ENCODE assay signal across 16 cellular contexts in genomic region chr2:225458431-225459117, GRCh38. TPM values are rescaled to one million over a fixed set of nuclear protein-coding genes. Genes with fewer than 3 reads are reported as not detected.
DNase-seq lines count a peak whose midpoint lies in the region; ATAC-seq and TF ChIP-seq lines count a peak whose summit lies in the region.
"Had no signal": no experiment of that assay in that cellular context is flagged by ENCODE, and none has a peak within 500 bp of the region (broad histone marks: within the 10 kb centered on the region; RNA-seq: fewer than 3 reads in every experiment).

No MANE protein-coding gene starts in this region.

- H3K27ac ChIP-seq in hepatocyte (peak overlapping the region; percentile 51), PC-3 (ENCODE audit: low read length) (no peak overlapping the region)
- H3K27ac ChIP-seq: PC-9 had no signal

- peaks cover 25% of the 10 kb centered on the region for H3K4me1 ChIP-seq in hepatocyte (ENCODE audit: insufficient read depth)
- no peaks in the 10 kb centered on the region for H3K4me1 ChIP-seq in PC-3 (ENCODE audit: insufficient read depth, low read length)
- H3K4me1 ChIP-seq: HAP-1 had no signal

- H3K4me3 ChIP-seq in hepatocyte (no peak overlapping the region), PC-3 (ENCODE audit: low read length) (no peak overlapping the region)
- H3K4me3 ChIP-seq: HAP-1, PC-9 had no signal

- CTCF ChIA-PET in GM10248 (lab: Yijun Ruan, JAX), result interaction anchor here (1.0 to 2.0 kb wide), 3 partner anchors 11 to 17 kb away, joined by 3 to 4 read pairs (median 3); no protein-coding TSS in a partner anchor
- CTCF ChIA-PET in PC-3 (lab: Charles Lee), result no interaction called here

- H3K9me2 ChIP-seq in hepatocyte (replicated peaks; ENCODE audit: insufficient read depth) (no peaks in the 10 kb centered on the region), PC-3 (replicated peaks; ENCODE audit: low read length) (no peaks in the 10 kb centered on the region)

- no peaks in the 10 kb centered on the region for H3F3A ChIP-seq in PC-3 (ENCODE audit: low read length, unreplicated experiment)

- H3K79me2 ChIP-seq in hepatocyte (no peaks in the 10 kb centered on the region), PC-3 (ENCODE audit: low read length) (no peaks in the 10 kb centered on the region)

- TF ChIP-seq CTCF in hepatocyte (IDR thresholded peaks at IDR 0.05; ENCODE audit: poor library complexity), result no peak
- TF ChIP-seq CTCF in GM10248 (IDR thresholded peaks at IDR 0.05; ENCODE audit: control extremely low read depth, extremely low read depth, low read depth, missing control alignments), result no peak
- TF ChIP-seq CTCF in PC-3 (conservative IDR thresholded peaks at IDR 0.05; ENCODE audit: low read depth, low read length), result no peak

- H4K20me1 ChIP-seq in hepatocyte (ENCODE audit: insufficient read depth, poor library complexity, severe bottlenecking), result no peaks in the 10 kb centered on the region
- no peaks in the 10 kb centered on the region for H4K20me1 ChIP-seq in PC-3 (ENCODE audit: low read length)

- ATAC-seq in GM18907 (IDR thresholded peaks at IDR 0.05; ENCODE audit: unreplicated experiment) (peak; percentile 70), GM21528 (IDR thresholded peaks at IDR 0.05; ENCODE audit: low FRiP score, unreplicated experiment) (peak; percentile 67), PC-3 (no peak)
- ATAC-seq: activated T-cell treated with anti-CD3 and anti-CD28 coated beads, Interleukin-2, amount 50 U/mL, for 72 hours had no signal

- no TSS peak for BruUV-seq in PC-3 (replicated peaks; lab: Mats Ljungman, UMichigan)

- H3K27me3 ChIP-seq in hepatocyte (no peaks in the 10 kb centered on the region), PC-3 (ENCODE audit: low read length) (no peaks in the 10 kb centered on the region)

- peak overlapping the region; percentile 43 for H3K4me2 ChIP-seq in hepatocyte
- H3K4me2 ChIP-seq in PC-3 (ENCODE audit: low read length), result no peak overlapping the region
- H3K4me2 ChIP-seq: PC-9 had no signal

- no peak overlapping the region for H3K9ac ChIP-seq in PC-3 (ENCODE audit: low read length)

- H2AFZ ChIP-seq in hepatocyte (no peak overlapping the region), PC-3 (ENCODE audit: low read length) (no peak overlapping the region)
- H2AFZ ChIP-seq: PC-9 had no signal

- no peaks in the 10 kb centered on the region for H3K36me3 ChIP-seq in hepatocyte (replicated peaks; ENCODE audit: insufficient read depth, low read depth)
- H3K36me3 ChIP-seq in PC-3 (ENCODE audit: low read depth, low read length), result no peaks in the 10 kb centered on the region
- H3K36me3 ChIP-seq: HAP-1 had no signal

- intact Hi-C loops in PC-3 (cut with micrococcal nuclease), result loop anchor here (10.0 kb wide), 1 partner anchor 174 kb away; no protein-coding TSS in a partner anchor

- H3K9me3 ChIP-seq in hepatocyte (ENCODE audit: low read depth) (no peaks in the 10 kb centered on the region), PC-3 (ENCODE audit: low read length) (no peaks in the 10 kb centered on the region)
- H3K9me3 ChIP-seq: HAP-1 had no signal

- DNase-seq in M059J (ENCODE audit: low read depth) (peak; percentile 58), hepatocyte (ENCODE audit: low spot score) (no peak), GM10248 (ENCODE audit: extremely low spot score) (no peak), COR-L47 (lab: John Stamatoyannopoulos, UW) (no peak), PC-3 (no peak)
- DNase-seq: activated T-cell treated with anti-CD3 and anti-CD28 coated beads, Interleukin-2, amount 50 U/mL, for 72 hours; aorta; CD4-positive, alpha-beta T cell; GF-D8; mammary epithelial cell; NCI-H2029; PC-9 had no signal

- POLR2A ChIA-PET in GM10248 (lab: Yijun Ruan, JAX) (no interaction called here), PC-3 (lab: Charles Lee; ENCODE audit: unreplicated experiment) (no interaction called here)

- 23% methylated on average over 2 of the region's 2 CpGs for WGBS in hepatocyte (ENCODE audit: low lambda C conversion rate, missing lambda C conversion rate)

RNA-seq across cellular contexts. Expression of gene NYAP2, which starts 59.1 kb away (rescaled TPM):
- total RNA-seq in M059J (2014; rRNA removed; shearing (Covaris generic)), result 1.5 and 2.3 TPM in 2 replicates
- total RNA-seq in hepatocyte, result 0.37 and 1.0 TPM in 2 replicates
- polyA plus RNA-seq in hepatocyte, result 0.23 and 0.44 TPM in 2 replicates
- total RNA-seq in PC-3 (2014; rRNA removed), result not detected in 2 replicates
- total RNA-seq: CD4-positive, alpha-beta T cell; dermis microvascular lymphatic vessel endothelial cell; mammary epithelial cell had no signal
- polyA plus RNA-seq: mammary epithelial cell had no signal
